In genomic region chr9:125514468-125514867, GRCh38 we compare ENCODE assay signal across 20 cellular contexts.
DNase-seq lines count a peak whose midpoint lies in the region; ATAC-seq and TF ChIP-seq lines count a peak whose summit lies in the region.
"Had no signal": no experiment of that assay in that cellular context is flagged by ENCODE, and none has a peak within 500 bp of the region (broad histone marks: within the 10 kb centered on the region; RNA-seq: fewer than 3 reads in every experiment).

No MANE protein-coding gene starts in this region.

- TF ChIP-seq CTCF in HCT116 (IDR thresholded peaks at IDR 0.05 in 2 of 3, conservative IDR thresholded peaks at IDR 0.05 in 1 of 3; ENCODE audit: borderline replicate concordance in 1 of 3, insufficient read depth in 1 of 3, low read depth in 2 of 3, low read length in 2 of 3): no peak

- POLR2A ChIA-PET in HCT116 (lab: Charles Lee): no interaction called here

- H3K36me3 ChIP-seq in ACC112 (ENCODE audit: insufficient read depth, low read length) (no peaks in the 10 kb centered on the region), HCT116 (ENCODE audit: control insufficient read depth in 1 of 2, insufficient read depth in 2 of 2, low read length in 2 of 2) (no peaks in the 10 kb centered on the region), mesendoderm (ENCODE audit: control insufficient read depth, insufficient read depth, low read length) (no peaks in the 10 kb centered on the region)
- H3K36me3 ChIP-seq: brain microvascular endothelial cell, gastrocnemius medialis, right lobe of liver had no signal

- H3K9ac ChIP-seq in HCT116 (ENCODE audit: low read length) (peak overlapping the region; percentile 56; the same call in 1 of the 2 replicates), mesendoderm (ENCODE audit: low read length) (peak overlapping the region; percentile 50)

- no peaks in the 10 kb centered on the region for H3K9me3 Mint-ChIP-seq in activated naive CD8-positive, alpha-beta T cell (ENCODE audit: low read depth)

- H3K9me3 ChIP-seq in HCT116 (ENCODE audit: control insufficient read depth in 1 of 2, insufficient read depth in 1 of 2, low read depth in 1 of 2, low read length in 2 of 2): no peaks in the 10 kb centered on the region
- H3K9me3 ChIP-seq: gastrocnemius medialis, right lobe of liver had no signal

- H2BK120ac ChIP-seq in mesendoderm (ENCODE audit: low read depth, low read length): no peak overlapping the region

- H3K36me3 Mint-ChIP-seq in activated naive CD8-positive, alpha-beta T cell: peaks cover 3% of the 10 kb centered on the region

- ATAC-seq in HCT116 (no peak), HG03095 (IDR thresholded peaks at IDR 0.05; ENCODE audit: unreplicated experiment) (no peak), HG02973 (IDR thresholded peaks at IDR 0.05; ENCODE audit: unreplicated experiment) (no peak)

- H3K4me3 ChIP-seq in ACC112 (ENCODE audit: low read depth, low read length) (peak overlapping the region; percentile 60; the same call in 1 of the 2 replicates), HCT116 (replicated peaks in 1 of 2; ENCODE audit: low read depth in 1 of 2, low read length in 2 of 2) (no peak overlapping the region), mesendoderm (ENCODE audit: low read length) (no peak overlapping the region)
- H3K4me3 ChIP-seq: K562 had no signal

- peak overlapping the region; percentile 48 for H3K4ac ChIP-seq in mesendoderm (ENCODE audit: low read depth, low read length)

- peak overlapping the region; percentile 78 for H4K5ac ChIP-seq in mesendoderm (ENCODE audit: low read length)

- peak overlapping the region; percentile 96 for H2AK5ac ChIP-seq in mesendoderm (ENCODE audit: low read length)

- H3K27ac ChIP-seq in ACC112 (ENCODE audit: low read depth, low read length): no peak overlapping the region
- H3K27ac ChIP-seq in HCT116 (ENCODE audit: low read depth, low read length): no peak overlapping the region
- peak overlapping the region; percentile 91 for H3K27ac ChIP-seq in mesendoderm (ENCODE audit: low read depth, low read length)

- H2AFZ ChIP-seq in ACC112 (ENCODE audit: low read length, unreplicated experiment) (no peak overlapping the region), HCT116 (ENCODE audit: low read depth, low read length, poor library complexity, severe bottlenecking) (no peak overlapping the region)

- TF ChIP-seq POLR2A in HCT116 (IDR thresholded peaks at IDR 0.05; ENCODE audit: borderline replicate concordance, extremely low read depth, insufficient read depth, insufficient read length): no peak

- H3K79me2 ChIP-seq in ACC112 (ENCODE audit: control insufficient read depth, insufficient read depth, low read length, unreplicated experiment): peaks cover 14% of the 10 kb centered on the region
- no peaks in the 10 kb centered on the region for H3K79me2 ChIP-seq in HCT116 (ENCODE audit: insufficient read depth, low read length)
- H3K79me2 ChIP-seq in mesendoderm (ENCODE audit: control insufficient read depth, insufficient read depth, low read length): no peaks in the 10 kb centered on the region

- BruUV-seq in HCT116 (replicated peaks; lab: Mats Ljungman, UMichigan): no TSS peak

- peak overlapping the region; percentile 64 for H3K18ac ChIP-seq in mesendoderm (ENCODE audit: low read length)

- CTCF ChIA-PET in HCT116 (lab: Charles Lee): no interaction called here

- no peak for TF ChIP-seq RAD21 in HCT116 (IDR thresholded peaks at IDR 0.05; ENCODE audit: low read depth)

- no CpG with 5 or more reads among the region's 4 CpGs for WGBS in mesendoderm (ENCODE audit: extremely low coverage, insufficient coverage, low lambda C conversion rate)

- H3K27ac Mint-ChIP-seq in activated naive CD8-positive, alpha-beta T cell: peak overlapping the region; percentile 30

- peak overlapping the region; percentile 98 for H2BK5ac ChIP-seq in mesendoderm (ENCODE audit: low read length)

- H4K20me1 ChIP-seq in HCT116 (ENCODE audit: insufficient read depth): no peaks in the 10 kb centered on the region

- H3K4me1 Mint-ChIP-seq in activated naive CD8-positive, alpha-beta T cell (ENCODE audit: low read depth): peaks cover 15% of the 10 kb centered on the region

- peaks cover 16% of the 10 kb centered on the region for H3K4me1 ChIP-seq in ACC112 (ENCODE audit: control insufficient read depth, insufficient read depth, low read length, unreplicated experiment)
- H3K4me1 ChIP-seq in HCT116 (ENCODE audit: control insufficient read depth in 1 of 2, insufficient read depth in 2 of 2, low read length in 2 of 2): peaks cover 17 to 20% of the 10 kb centered on the region in 2 experiments
- peaks cover 28% of the 10 kb centered on the region for H3K4me1 ChIP-seq in mesendoderm (ENCODE audit: control insufficient read depth, low read depth, low read length)

- peaks cover 3% of the 10 kb centered on the region for H3K79me1 ChIP-seq in mesendoderm (ENCODE audit: low read length)

- DNase-seq in HCT116 (ENCODE audit: low read depth, low spot score): no peak
- DNase-seq in mesendoderm: no peak
- DNase-seq in glomerular visceral epithelial cell (ENCODE audit: extremely low spot score): no peak
- DNase-seq: activated CD4-positive, alpha-beta T cell treated with anti-CD3 and anti-CD28 coated beads for 4 hours; activated CD8-positive, alpha-beta memory T cell treated with anti-CD3 and anti-CD28 coated beads, Interleukin-2, amount 50 U/mL, for 4 hours; activated naive CD4-positive, alpha-beta T cell treated with anti-CD3 and anti-CD28 coated beads, Interleukin-2, amount 50 U/mL, for 16 hours; AML-193; brain microvascular endothelial cell; dermis blood vessel endothelial cell; NCI-H2029; NCI-H446; SIG-M5; T-helper 9 cell had no signal

- peak overlapping the region; percentile 88 for H3K56ac ChIP-seq in mesendoderm (ENCODE audit: low read length)

- intact Hi-C loops in HCT116 (cut with micrococcal nuclease): no loop called here

- no peak overlapping the region for H3K4me3 Mint-ChIP-seq in activated naive CD8-positive, alpha-beta T cell

- no peak overlapping the region for H2BK15ac ChIP-seq in mesendoderm (replicated peaks; ENCODE audit: low read depth)

- no peak overlapping the region for H3K23ac ChIP-seq in mesendoderm (ENCODE audit: low read length)

- no peaks in the 10 kb centered on the region for H3K9me2 ChIP-seq in HCT116 (ENCODE audit: insufficient read depth)

- RAD21 ChIA-PET in HCT116 (lab: Charles Lee; ENCODE audit: low non-redundant PET in 1 of 2, low total read pairs in 2 of 2, uncharacterized antibody in 2 of 2, unreplicated experiment in 2 of 2): no interaction called here

- H3K27me3 Mint-ChIP-seq in activated naive CD8-positive, alpha-beta T cell: no peaks in the 10 kb centered on the region

- H3K4me2 ChIP-seq in HCT116 (ENCODE audit: low read length): peak overlapping the region; percentile 77
- H3K4me2 ChIP-seq in mesendoderm (ENCODE audit: low read length): no peak overlapping the region

- H3K27me3 ChIP-seq in ACC112 (ENCODE audit: insufficient read depth, low read length): no peaks in the 10 kb centered on the region
- H3K27me3 ChIP-seq in HCT116 (ENCODE audit: insufficient read depth, low read length): no peaks in the 10 kb centered on the region
- H3K27me3 ChIP-seq in mesendoderm (ENCODE audit: insufficient read depth, low read length, poor library complexity): no peaks in the 10 kb centered on the region
- H3K27me3 ChIP-seq: brain microvascular endothelial cell, gastrocnemius medialis, right lobe of liver had no signal

- H4K8ac ChIP-seq in mesendoderm (ENCODE audit: low read depth, low read length): no peak overlapping the region

TF ChIP-seq in HCT116, 20 proteins besides CTCF, POLR2A, EP300 and RAD21:
- TF ChIP-seq SIN3A (IDR thresholded peaks at IDR 0.05; ENCODE audit: low read depth): no peak
- no peak for TF ChIP-seq ELF1 (IDR thresholded peaks at IDR 0.05; ENCODE audit: borderline replicate concordance, low read depth)
- TF ChIP-seq TCF7L2 (IDR thresholded peaks at IDR 0.05; ENCODE audit: borderline replicate concordance, extremely low read depth, insufficient read depth, insufficient read length): no peak
- TF ChIP-seq EZH2phosphoT487 (IDR thresholded peaks at IDR 0.05; ENCODE audit: borderline replicate concordance): no peak
